Comparison of ENCODE assay signal across 9 cellular contexts in genomic region chr1:46244656-46245371, GRCh38. TPM values are rescaled to one million over a fixed set of nuclear protein-coding genes. Genes with fewer than 3 reads are reported as not detected.
DNase-seq lines count a peak whose midpoint lies in the region; ATAC-seq and TF ChIP-seq lines count a peak whose summit lies in the region.
"Had no signal": no experiment of that assay in that cellular context is flagged by ENCODE, and none has a peak within 500 bp of the region (broad histone marks: within the 10 kb centered on the region; RNA-seq: fewer than 3 reads in every experiment).

No MANE protein-coding gene starts in this region.

- TF ChIP-seq CTCF in BJ (IDR thresholded peaks at IDR 0.05; ENCODE audit: insufficient read depth, low read depth, low read length) (peak; percentile 49), GM12874 (IDR thresholded peaks at IDR 0.05; ENCODE audit: insufficient read depth, low read depth, low read length) (peak; percentile 41; the same call in 1 of the 2 replicates), OCI-LY1 (IDR thresholded peaks at IDR 0.05; ENCODE audit: low read length) (peak; percentile 55; the same call in 1 of the 2 replicates), foreskin fibroblast (IDR thresholded peaks at IDR 0.05; ENCODE audit: low read depth, low read length) (no peak)

- H3K9ac ChIP-seq in OCI-LY1 (ENCODE audit: low read length): no peak overlapping the region

- H3K4me1 ChIP-seq in OCI-LY1 (ENCODE audit: insufficient read depth, low read length, severe bottlenecking): peaks cover 32% of the 10 kb centered on the region

- no peaks in the 10 kb centered on the region for H3K36me3 ChIP-seq in BJ (ENCODE audit: control insufficient read depth, insufficient read depth, low read length)
- peaks cover 8% of the 10 kb centered on the region for H3K36me3 ChIP-seq in OCI-LY1 (ENCODE audit: insufficient read depth, low read length)

- CTCF ChIA-PET in BJ (lab: Yijun Ruan, JAX): interaction anchor here (0.7 to 5.4 kb wide), 16 partner anchors 10 to 113 kb away, joined by 3 to 47 read pairs (median 4); partner anchors contain the start of genes LRRC41, NSUN4 and UQCRH

- H3F3A ChIP-seq in OCI-LY1 (ENCODE audit: insufficient read depth, low read length): 0 out of 2 replicates have a peak, but pooled peaks cover 6% of the 10 kb centered on the region

- no peak overlapping the region; the same call in 1 of the 2 replicates for H3K4me2 ChIP-seq in OCI-LY1 (ENCODE audit: low read length)

- no peaks in the 10 kb centered on the region for H3K9me2 ChIP-seq in OCI-LY1 (ENCODE audit: low read depth, low read length)

- DNase-seq in BJ (ENCODE audit: low read depth): no peak
- peak; percentile 15 to 54 for DNase-seq in foreskin fibroblast
- no peak for DNase-seq in kidney glomerular epithelial cell (lab: John Stamatoyannopoulos, UW)
- no peak for DNase-seq in OCI-M2 (lab: John Stamatoyannopoulos, UW; ENCODE audit: unreplicated experiment)
- DNase-seq in pons (ENCODE audit: low spot score): no peak

- POLR2A ChIA-PET in BJ (lab: Charles Lee): interaction anchor here (0.5 to 0.6 kb wide), 2 partner anchors 103 to 559 kb away, joined by 3 to 8 read pairs; partner anchors contain the start of gene GPBP1L1

- H3K79me2 ChIP-seq in OCI-LY1 (ENCODE audit: insufficient read depth, low read length): no peaks in the 10 kb centered on the region

- no peak for ATAC-seq in GM21717 (IDR thresholded peaks at IDR 0.05; ENCODE audit: unreplicated experiment)

- no peak overlapping the region for H2AFZ ChIP-seq in OCI-LY1 (ENCODE audit: low read length)

- H3K9me3 ChIP-seq in OCI-LY1 (ENCODE audit: low read length): no peaks in the 10 kb centered on the region

- H3K27ac ChIP-seq in OCI-LY1 (ENCODE audit: low read depth, low read length, poor library complexity, severe bottlenecking): peak overlapping the region; percentile 29
- H3K27ac ChIP-seq: epithelial cell of prostate had no signal

- H3K4me3 ChIP-seq in BJ (ENCODE audit: low read depth, low read length): no peak overlapping the region
- H3K4me3 ChIP-seq in OCI-LY1 (ENCODE audit: low read depth, low read length, poor library complexity, severe bottlenecking): no peak overlapping the region
- H3K4me3 ChIP-seq in foreskin fibroblast (ENCODE audit: low read depth in 1 of 2, low read length in 2 of 2): no peak overlapping the region

- H3K27me3 ChIP-seq in BJ (ENCODE audit: control insufficient read depth, insufficient read depth, low read length) (no peaks in the 10 kb centered on the region), OCI-LY1 (ENCODE audit: insufficient read depth, low read length) (no peaks in the 10 kb centered on the region)

- no peaks in the 10 kb centered on the region for H4K20me1 ChIP-seq in OCI-LY1 (ENCODE audit: insufficient read depth, low read length)

RNA-seq across cellular contexts. Expression of gene RAD54L, which starts 2.7 kb away (rescaled TPM):
- 4.3 and 5.6 TPM in 2 replicates for polyA plus RNA-seq in BJ (2011; rRNA removed)
- 5.2 and 7.3 TPM in 2 replicates for polyA minus RNA-seq in BJ (2011; rRNA and poly(A)+ RNA removed)

RNA-seq across cellular contexts. Expression of gene LURAP1, which starts 41.7 kb away (rescaled TPM):
- 2.5 and 3.2 TPM in 2 replicates for polyA plus RNA-seq in BJ (2011; rRNA removed)
- 1.4 and 1.6 TPM in 2 replicates for polyA minus RNA-seq in BJ (2011; rRNA and poly(A)+ RNA removed)

RNA-seq across cellular contexts. Expression of gene POMGNT1, which starts 46.6 kb away (rescaled TPM):
- 60.7 and 80.0 TPM in 2 replicates for polyA plus RNA-seq in BJ (2011; rRNA removed)
- 32.8 and 55.2 TPM in 2 replicates for polyA minus RNA-seq in BJ (2011; rRNA and poly(A)+ RNA removed)

RNA-seq across cellular contexts. Expression of gene LRRC41, which starts 58.6 kb away (rescaled TPM):
- polyA plus RNA-seq in BJ (2011; rRNA removed): 70.5 and 101 TPM in 2 replicates
- 70.2 and 118 TPM in 2 replicates for polyA minus RNA-seq in BJ (2011; rRNA and poly(A)+ RNA removed)

RNA-seq across cellular contexts. Expression of gene UQCRH, which starts 58.7 kb away (rescaled TPM):
- polyA plus RNA-seq in BJ (2011; rRNA removed): 188 and 449 TPM in 2 replicates
- 33.4 and 47.9 TPM in 2 replicates for polyA minus RNA-seq in BJ (2011; rRNA and poly(A)+ RNA removed)

Comparison
In these comparisons a context has a peak if more than half of its experiments do, and no peak if none do; other contexts are left out.
1. DNase-seq: peak in foreskin fibroblast (2 of 2); none in BJ (single experiment), kidney glomerular epithelial cell (single experiment), OCI-M2 (single experiment) and pons (single experiment).